In the genomic region with DNA sequence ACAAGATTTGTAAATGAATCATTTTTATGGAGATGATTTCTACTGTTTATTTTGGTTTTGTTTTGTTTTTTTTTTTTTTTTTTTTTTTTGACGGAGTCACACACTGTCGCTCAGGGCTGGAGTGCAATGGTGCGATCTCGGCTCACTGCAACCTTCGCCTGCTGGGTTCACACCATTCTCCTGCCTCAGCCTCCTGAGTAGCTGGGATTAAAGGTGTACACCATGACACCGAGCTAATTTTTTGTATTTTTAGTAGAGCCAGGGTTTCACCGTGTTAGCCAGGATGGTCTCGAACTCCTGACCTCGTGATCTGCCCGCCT, we compare ENCODE assay signal across 8 cellular contexts. TPM values are rescaled to one million over a fixed set of nuclear protein-coding genes. Genes with fewer than 3 reads are reported as not detected.
DNase-seq lines count a peak whose midpoint lies in the region; ATAC-seq and TF ChIP-seq lines count a peak whose summit lies in the region.
"Not testable (repeated sequence)": the region's sequence is repeated elsewhere in the genome, so short reads cannot be mapped to it uniquely, and the experiment has no call there.

No MANE protein-coding gene starts in this region.

- not testable (repeated sequence) for H3F3A ChIP-seq in SK-N-SH (replicated peaks; ENCODE audit: insufficient read depth)

- POLR2A ChIA-PET in BJ (lab: Charles Lee) (interaction anchor here (0.7 kb wide), 1 partner anchor 171 kb away, joined by 3 read pairs; no protein-coding TSS in a partner anchor), SK-N-SH (lab: Yijun Ruan, JAX) (interaction anchor here (1.0 to 1.5 kb wide), 2 partner anchors 41 to 187 kb away, joined by 4 to 5 read pairs; a partner anchor contains a TSS)
- POLR2A ChIA-PET in activated naive CD8-positive, alpha-beta T cell treated with anti-CD3 and anti-CD28 coated beads, Interleukin-2, amount 10 ng/mL, durations not matched to agents 7 days and 5 days (lab: Charles Lee) = interaction anchor here (0.7 to 1.5 kb wide), 9 partner anchors 20 to 514 kb away, joined by 3 to 10 read pairs (median 4); a partner anchor contains a TSS

- H3K9ac ChIP-seq in SK-N-SH (peak overlapping the region; percentile 60), endocrine pancreas (ENCODE audit: control insufficient read depth, insufficient read depth, low read length) (peak overlapping the region; percentile 47), iPS-20b (ENCODE audit: low read depth, low read length) (peak overlapping the region; percentile 39; the same call in 1 of the 2 replicates)

- H3K4me3 ChIP-seq in BJ (ENCODE audit: low read depth, low read length) = peak overlapping the region; percentile 72
- H3K4me3 ChIP-seq in HL-60 (replicated peaks; ENCODE audit: insufficient read depth, low read length) = peak overlapping the region; percentile 87
- H3K4me3 ChIP-seq in SK-N-SH (ENCODE audit: low read depth in 2 of 2, low read length in 1 of 2) = peak overlapping the region in 1 of 2 experiments; percentile 70; a peak in 2 of 4 replicates
- peak overlapping the region; percentile 37 for H3K4me3 ChIP-seq in endocrine pancreas (ENCODE audit: control insufficient read depth, insufficient read depth, low read length)
- H3K4me3 ChIP-seq in iPS-20b (ENCODE audit: low read length) = peak overlapping the region; percentile 80

- H4K20me1 ChIP-seq in SK-N-SH (ENCODE audit: insufficient read depth) = not testable (repeated sequence)

- H3K79me2 ChIP-seq in SK-N-SH (ENCODE audit: insufficient read depth) = not testable (repeated sequence)

- ATAC-seq in activated naive CD8-positive, alpha-beta T cell treated with anti-CD3 and anti-CD28 coated beads, Interleukin-2, amount 10 ng/mL, durations not matched to agents 7 days and 5 days (ENCODE audit: low read depth); stimulated activated naive CD8-positive, alpha-beta T cell treated with anti-CD3 and anti-CD28 coated beads, Interleukin-15, amount 100 ng/mL, for 72 hours: not testable (repeated sequence)

- not testable (repeated sequence) for H3K27me3 ChIP-seq in BJ (ENCODE audit: control insufficient read depth, insufficient read depth, low read length); HL-60 (ENCODE audit: insufficient read depth, poor library complexity, severe bottlenecking); SK-N-SH (ENCODE audit: insufficient read depth); endocrine pancreas (ENCODE audit: control insufficient read depth, insufficient read depth, low read length); iPS-20b (ENCODE audit: insufficient read depth, low read length)

- H3K9me3 ChIP-seq in SK-N-SH; endocrine pancreas (ENCODE audit: control insufficient read depth, low read length); iPS-20b (ENCODE audit: insufficient read depth, low read depth, low read length): not testable (repeated sequence)

- not testable (repeated sequence) for H3K9me2 ChIP-seq in SK-N-SH

- H3K4me3 Mint-ChIP-seq in activated naive CD8-positive, alpha-beta T cell treated with anti-CD3 and anti-CD28 coated beads, Interleukin-2, amount 10 ng/mL, durations not matched to agents 7 days and 5 days = peak overlapping the region; percentile 83
- H3K4me3 Mint-ChIP-seq in neural crest cell = peak overlapping the region; percentile 89
- H3K4me3 Mint-ChIP-seq in stimulated activated naive CD8-positive, alpha-beta T cell treated with anti-CD3 and anti-CD28 coated beads, Interleukin-15, amount 100 ng/mL, for 72 hours = peak overlapping the region; percentile 67 to 81

- H3K27ac ChIP-seq in HL-60 (replicated peaks) = peak overlapping the region; percentile 80
- peak overlapping the region; percentile 50 to 62 for H3K27ac ChIP-seq in SK-N-SH (ENCODE audit: low read depth in 2 of 2, low read length in 1 of 2)
- H3K27ac ChIP-seq in iPS-20b (ENCODE audit: low read length) = not testable (repeated sequence)

- WGBS in SK-N-SH (ENCODE audit: low lambda C conversion rate) = 76% methylated on average over 10 of the region's 10 CpGs

- not testable (repeated sequence) for H3K4me1 ChIP-seq in SK-N-SH (ENCODE audit: control insufficient read depth in 1 of 2, insufficient read depth in 2 of 2, low read depth in 1 of 2, low read length in 1 of 2); endocrine pancreas (ENCODE audit: control insufficient read depth, insufficient read depth, low read length); iPS-20b (ENCODE audit: insufficient read depth, low read length)

- peak overlapping the region; percentile 71 for H3K27ac Mint-ChIP-seq in activated naive CD8-positive, alpha-beta T cell treated with anti-CD3 and anti-CD28 coated beads, Interleukin-2, amount 10 ng/mL, durations not matched to agents 7 days and 5 days
- H3K27ac Mint-ChIP-seq in neural crest cell (ENCODE audit: unreplicated experiment) = not testable (repeated sequence)
- peak overlapping the region; percentile 94 to 97 for H3K27ac Mint-ChIP-seq in stimulated activated naive CD8-positive, alpha-beta T cell treated with anti-CD3 and anti-CD28 coated beads, Interleukin-15, amount 100 ng/mL, for 72 hours

- TF ChIP-seq CTCF in BJ (IDR thresholded peaks at IDR 0.05; ENCODE audit: insufficient read depth, low read depth, low read length); HL-60 (IDR thresholded peaks at IDR 0.05; ENCODE audit: insufficient read depth, low read length); SK-N-SH (IDR thresholded peaks at IDR 0.05); neural crest cell (conservative IDR thresholded peaks at IDR 0.05): not testable (repeated sequence)

- CTCF ChIA-PET in BJ (lab: Yijun Ruan, JAX) = not testable (repeated sequence)
- CTCF ChIA-PET in SK-N-SH (lab: Yijun Ruan, JAX) = interaction anchor here (1.4 to 1.7 kb wide), 2 partner anchors 34 to 41 kb away, joined by 6 to 7 read pairs; a partner anchor contains a TSS

- H3K27me3 Mint-ChIP-seq in activated naive CD8-positive, alpha-beta T cell treated with anti-CD3 and anti-CD28 coated beads, Interleukin-2, amount 10 ng/mL, durations not matched to agents 7 days and 5 days; stimulated activated naive CD8-positive, alpha-beta T cell treated with anti-CD3 and anti-CD28 coated beads, Interleukin-15, amount 100 ng/mL, for 72 hours: not testable (repeated sequence)
- peaks cover 10% of the 10 kb centered on the region for H3K27me3 Mint-ChIP-seq in neural crest cell (ENCODE audit: low read depth)

- H3K4me2 ChIP-seq in SK-N-SH = peak overlapping the region; percentile 97

- H3K9me3 Mint-ChIP-seq in activated naive CD8-positive, alpha-beta T cell treated with anti-CD3 and anti-CD28 coated beads, Interleukin-2, amount 10 ng/mL, durations not matched to agents 7 days and 5 days; neural crest cell; stimulated activated naive CD8-positive, alpha-beta T cell treated with anti-CD3 and anti-CD28 coated beads, Interleukin-15, amount 100 ng/mL, for 72 hours: not testable (repeated sequence)

- not testable (repeated sequence) for H3K36me3 ChIP-seq in BJ (ENCODE audit: control insufficient read depth, insufficient read depth, low read length); SK-N-SH (replicated peaks in 1 of 2; ENCODE audit: control insufficient read depth in 1 of 2, insufficient read depth in 2 of 2, low read length in 1 of 2); endocrine pancreas (ENCODE audit: control insufficient read depth, insufficient read depth, low read length); iPS-20b (ENCODE audit: insufficient read depth, low read depth, low read length)

- H2AFZ ChIP-seq in SK-N-SH (ENCODE audit: low read depth) = peak overlapping the region; percentile 98

- not testable (repeated sequence) for TF ChIP-seq RAD21 in SK-N-SH (IDR thresholded peaks at IDR 0.05; ENCODE audit: low read length)

- DNase-seq in BJ (ENCODE audit: low read depth); HL-60 (ENCODE audit: low read depth in 1 of 2, low spot score in 1 of 2); SK-N-SH; activated naive CD8-positive, alpha-beta T cell treated with anti-CD3 and anti-CD28 coated beads, Interleukin-2, amount 10 ng/mL, durations not matched to agents 7 days and 5 days; neural crest cell (ENCODE audit: low read depth, low spot score); stimulated activated naive CD8-positive, alpha-beta T cell treated with anti-CD3 and anti-CD28 coated beads, Interleukin-15, amount 100 ng/mL, for 72 hours: not testable (repeated sequence)

- not testable (repeated sequence) for TF ChIP-seq EP300 in SK-N-SH (IDR thresholded peaks at IDR 0.05; ENCODE audit: borderline replicate concordance in 1 of 2, low read depth in 1 of 2, low read length in 1 of 2)

- H3K36me3 Mint-ChIP-seq in activated naive CD8-positive, alpha-beta T cell treated with anti-CD3 and anti-CD28 coated beads, Interleukin-2, amount 10 ng/mL, durations not matched to agents 7 days and 5 days; neural crest cell (ENCODE audit: low read depth): not testable (repeated sequence)

- H3K4me1 Mint-ChIP-seq in activated naive CD8-positive, alpha-beta T cell treated with anti-CD3 and anti-CD28 coated beads, Interleukin-2, amount 10 ng/mL, durations not matched to agents 7 days and 5 days = peaks cover 15% of the 10 kb centered on the region
- not testable (repeated sequence) for H3K4me1 Mint-ChIP-seq in neural crest cell
- H3K4me1 Mint-ChIP-seq in stimulated activated naive CD8-positive, alpha-beta T cell treated with anti-CD3 and anti-CD28 coated beads, Interleukin-15, amount 100 ng/mL, for 72 hours = peaks cover 35% of the 10 kb centered on the region

RNA-seq across cellular contexts. Expression of a gene that starts 40.9 kb away (rescaled TPM):
- 27.2 and 33.0 TPM in 2 replicates for polyA plus RNA-seq in BJ (2011; rRNA removed)
- polyA minus RNA-seq in BJ (2011; rRNA and poly(A)+ RNA removed) = 32.0 and 41.2 TPM in 2 replicates
- 29.5 and 32.1 TPM in 2 replicates for polyA plus RNA-seq in SK-N-SH (2012; rRNA removed)
- polyA plus RNA-seq in SK-N-SH (2012; cell fraction: cytosol; rRNA removed) = 21.7 and 23.4 TPM in 2 replicates
- 53.3 and 54.4 TPM in 2 replicates for polyA plus RNA-seq in SK-N-SH (2012; cell fraction: nucleus; rRNA removed)
- total RNA-seq in activated naive CD8-positive, alpha-beta T cell treated with anti-CD3 and anti-CD28 coated beads, Interleukin-2, amount 10 ng/mL, durations not matched to agents 7 days and 5 days = 10 to 100 TPM; 50.0 to 55.0 TPM
- total RNA-seq in neural crest cell = 36.4 and 38.9 TPM in 2 replicates

RNA-seq across cellular contexts. Expression of a gene that starts 58.2 kb away (rescaled TPM):
- polyA plus RNA-seq in BJ (2011; rRNA removed) (not detected in 2 replicates), SK-N-SH (2012; rRNA removed) (not detected in 2 replicates)
- not detected in 2 replicates for polyA minus RNA-seq in BJ (2011; rRNA and poly(A)+ RNA removed)
- polyA plus RNA-seq in SK-N-SH (2012; cell fraction: cytosol; rRNA removed) = 0.09 TPM in 1 of 2 replicates, not detected in the other
- 0.20 TPM in 1 of 2 replicates, not detected in the other for polyA plus RNA-seq in SK-N-SH (2012; cell fraction: nucleus; rRNA removed)
- 1 to 10 TPM; 1.9 to 2.6 TPM for total RNA-seq in activated naive CD8-positive, alpha-beta T cell treated with anti-CD3 and anti-CD28 coated beads, Interleukin-2, amount 10 ng/mL, durations not matched to agents 7 days and 5 days
- not detected in 2 replicates for total RNA-seq in neural crest cell
